ENCODE assay signal across 5 cellular contexts in genomic region chr7:151013356-151013727, GRCh38. TPM values are rescaled to one million over a fixed set of nuclear protein-coding genes. Genes with fewer than 3 reads are reported as not detected.
DNase-seq lines count a peak whose midpoint lies in the region; FAIRE-seq and TF ChIP-seq lines count a peak whose summit lies in the region.

No MANE protein-coding gene starts in this region.

- H3K9me3 ChIP-seq in HUES48 (ENCODE audit: control insufficient read depth, insufficient read depth, low read length), result no peaks in the 10 kb centered on the region
- no peaks in the 10 kb centered on the region for H3K9me3 ChIP-seq in small intestine (ENCODE audit: control insufficient read depth, low read depth)

- H3K27ac ChIP-seq in HUES48 (ENCODE audit: low read depth, low read length) (no peak overlapping the region), dorsolateral prefrontal cortex (peak overlapping the region in 5 of 59 donors; percentile 9 to 61 (median 11)), small intestine (ENCODE audit: low read depth in 1 of 2, low read length in 1 of 2) (peak overlapping the region; percentile 8 to 83), caudate nucleus (ENCODE audit: low read depth, low read length) (no peak overlapping the region)

- H3K9ac ChIP-seq in HUES48 (ENCODE audit: low read depth, low read length), result no peak overlapping the region

- no peak for FAIRE-seq in small intestine (lab: Jason Lieb, UNC)

- H3K4me1 ChIP-seq in HUES48 (ENCODE audit: control insufficient read depth, insufficient read depth, low read length) (peaks cover 22% of the 10 kb centered on the region; the same call in 1 of the 2 replicates), small intestine (ENCODE audit: control insufficient read depth in 2 of 2, insufficient read depth in 1 of 2, low read depth in 1 of 2, low read length in 1 of 2) (peaks cover 3 to 6% of the 10 kb centered on the region in 2 donors)

- H3K36me3 ChIP-seq in HUES48 (ENCODE audit: control insufficient read depth, insufficient read depth, low read length) (no peaks in the 10 kb centered on the region), small intestine (ENCODE audit: control insufficient read depth in 2 of 2, insufficient read depth in 2 of 2, low read length in 2 of 2) (no peaks in the 10 kb centered on the region)

- no peak for DNase-seq in dorsolateral prefrontal cortex
- no peak for DNase-seq in small intestine
- no peak for DNase-seq in caudate nucleus (lab: John Stamatoyannopoulos, UW)
- DNase-seq in COR-L47 (lab: John Stamatoyannopoulos, UW), result no peak

- no peak for TF ChIP-seq CTCF in dorsolateral prefrontal cortex (IDR thresholded peaks at IDR 0.05 in 54 of 56, conservative IDR thresholded peaks at IDR 0.05 in 2 of 56; ENCODE audit: low read depth in 1 of 56, partially characterized antibody in 56 of 56)

- 21 to 52% (median 38%) methylated on average over 21 to 25 of the region's 25 CpGs for WGBS in small intestine, 3 donors

- H3K27me3 ChIP-seq in HUES48 (ENCODE audit: control insufficient read depth, insufficient read depth, low read length), result peaks cover 34% of the 10 kb centered on the region
- peaks cover 0 to 14% (median 0%) of the 10 kb centered on the region in 45 donors for H3K27me3 ChIP-seq in dorsolateral prefrontal cortex
- H3K27me3 ChIP-seq in small intestine (ENCODE audit: control insufficient read depth in 2 of 2, insufficient read depth in 2 of 2, low read length in 2 of 2), result no peaks in the 10 kb centered on the region

- H3K4me3 ChIP-seq in HUES48 (ENCODE audit: low read depth, low read length), result peak overlapping the region; percentile 52
- peak overlapping the region in 58 of 59 donors; percentile 20 to 70 (median 53) for H3K4me3 ChIP-seq in dorsolateral prefrontal cortex
- peak overlapping the region in 1 of 2 donors; percentile 9 for H3K4me3 ChIP-seq in small intestine (ENCODE audit: low read depth in 1 of 2, low read length in 2 of 2)

- intact Hi-C loops in dorsolateral prefrontal cortex (cut with DNase I), result no loop called here

RNA-seq across cellular contexts. Expression of gene ATG9B, which starts 11.0 kb away (rescaled TPM):
- 10 to 100 TPM in 4 of 120 experiments, 1 to 10 TPM in 115, under 1 TPM in 1; 0.95 to 17.2 (median 4.5) TPM for total RNA-seq in dorsolateral prefrontal cortex
- polyA plus RNA-seq in small intestine, result 1 to 10 TPM in 1 of 3 donors, under 1 TPM in 2; 0.22 to 1.6 (median 0.52) TPM

RNA-seq across cellular contexts. Expression of gene ABCB8, which starts 14.9 kb away (rescaled TPM):
- 100 to 1,000 TPM in 3 of 120 experiments, 10 to 100 TPM in 117; 52.6 to 110 (median 74.3) TPM for total RNA-seq in dorsolateral prefrontal cortex
- 10 to 100 TPM; 15.4 to 29.9 (median 15.7) TPM for polyA plus RNA-seq in small intestine

RNA-seq across cellular contexts. Expression of gene NOS3, which starts 22.5 kb away (rescaled TPM):
- total RNA-seq in dorsolateral prefrontal cortex, result 10 to 100 TPM in 67 of 120 experiments, 1 to 10 TPM in 53; 3.3 to 39.1 (median 10.8) TPM
- polyA plus RNA-seq in small intestine, result 10 to 100 TPM in 1 of 3 donors, under 1 TPM in 2; 0.45 to 14.7 (median 0.54) TPM

RNA-seq across cellular contexts. Expression of gene ASIC3, which starts 35.0 kb away (rescaled TPM):
- total RNA-seq in dorsolateral prefrontal cortex, result 10 to 100 TPM in 119 of 120 experiments, 1 to 10 TPM in 1; 8.5 to 47.8 (median 23.1) TPM
- 10 to 100 TPM in 1 of 3 donors, 1 to 10 TPM in 2; 2.8 to 10.7 (median 4.3) TPM for polyA plus RNA-seq in small intestine

RNA-seq across cellular contexts. Expression of gene KCNH2, which starts 35.2 kb away (rescaled TPM):
- 10 to 100 TPM in 118 of 120 experiments, 1 to 10 TPM in 2; 7.8 to 27.9 (median 19.3) TPM for total RNA-seq in dorsolateral prefrontal cortex
- polyA plus RNA-seq in small intestine, result 1 to 10 TPM in 2 of 3 donors, not detected in 1; 2.4 to 5.7 TPM

Comparison
In these comparisons a context has a peak if more than half of its experiments do, and no peak if none do; other contexts are left out.
1. H3K27ac ChIP-seq: peak in small intestine (2 of 2); none in HUES48 (single experiment) and caudate nucleus (single experiment).